1 cellular context compared by ENCODE assay signal in genomic region chr1:229031491-229032341, GRCh38.
A peak's percentile ranks its signal among the peaks of the same experiment; 100 is the strongest.
TF ChIP-seq lines count a peak whose summit lies in the region.

No MANE protein-coding gene starts in this region.

TF ChIP-seq in HepG2, 621 proteins besides CTCF, POLR2A, EP300 and RAD21 (continued from another document and continues in another):
- peak; percentile 83 for TF ChIP-seq ARID5B (CRISPR knock-in tag; IDR thresholded peaks at IDR 0.05)
- peak; percentile 62; the same call in 1 of the 2 replicates for TF ChIP-seq FOXO1 (CRISPR knock-in tag; IDR thresholded peaks at IDR 0.05)
- peak; percentile 98 for TF ChIP-seq ZFP90 (CRISPR knock-in tag; IDR thresholded peaks at IDR 0.05; ENCODE audit: borderline replicate concordance)
- no peak for TF ChIP-seq FOXA1 (IDR thresholded peaks at IDR 0.05)
- TF ChIP-seq FOXA1 (CRISPR knock-in tag; IDR thresholded peaks at IDR 0.05) = peak; percentile 12; the same call in 1 of the 2 replicates
- peak; percentile 62 for TF ChIP-seq NR2C2 (CRISPR knock-in tag; IDR thresholded peaks at IDR 0.05; ENCODE audit: borderline replicate concordance)
- 0 out of 2 replicates have a peak, but pooled peaks have one; percentile 33 for TF ChIP-seq DPF2 (CRISPR knock-in tag; IDR thresholded peaks at IDR 0.05; ENCODE audit: borderline replicate concordance, low read depth)
- TF ChIP-seq TBL1XR1 (IDR thresholded peaks at IDR 0.05; ENCODE audit: borderline replicate concordance, low read length, partially characterized antibody) = no peak
- TF ChIP-seq LCORL (IDR thresholded peaks at IDR 0.05) = peak; percentile 53; the same call in 1 of the 2 replicates
- no peak for TF ChIP-seq LCORL (CRISPR knock-in tag; IDR thresholded peaks at IDR 0.05)
- TF ChIP-seq ZNF281 (CRISPR knock-in tag; IDR thresholded peaks at IDR 0.05; ENCODE audit: borderline replicate concordance) = peak; percentile 48; the same call in 1 of the 2 replicates
- TF ChIP-seq CBFB (CRISPR knock-in tag; IDR thresholded peaks at IDR 0.05) = peak; percentile 29; the same call in 1 of the 2 replicates
- TF ChIP-seq ZNF503 (CRISPR knock-in tag; IDR thresholded peaks at IDR 0.05) = peak; percentile 68
- TF ChIP-seq DMAP1 (CRISPR knock-in tag; IDR thresholded peaks at IDR 0.05) = peak; percentile 46; the same call in 1 of the 2 replicates
- TF ChIP-seq HDAC6 (IDR thresholded peaks at IDR 0.05; ENCODE audit: low read depth, low read length) = no peak
- TF ChIP-seq ZNF615 (CRISPR knock-in tag; IDR thresholded peaks at IDR 0.05; ENCODE audit: borderline replicate concordance) = no peak
- TF ChIP-seq ZBTB43 (CRISPR knock-in tag; conservative IDR thresholded peaks at IDR 0.05) = 0 out of 2 replicates have a peak, but pooled peaks have one; percentile 27
- peak; percentile 83 for TF ChIP-seq ZMYM3 (CRISPR knock-in tag; IDR thresholded peaks at IDR 0.05)
- TF ChIP-seq ZNF746 (CRISPR knock-in tag; IDR thresholded peaks at IDR 0.05) = 0 out of 2 replicates have a peak, but pooled peaks have one; percentile 41
- TF ChIP-seq PAXIP1 (CRISPR knock-in tag; conservative IDR thresholded peaks at IDR 0.05) = peak; percentile 68; the same call in 1 of the 2 replicates
- peak; percentile 36; the same call in 1 of the 2 replicates for TF ChIP-seq FOSL2 (CRISPR knock-in tag; IDR thresholded peaks at IDR 0.05)
- TF ChIP-seq CREM (IDR thresholded peaks at IDR 0.05) = peak; percentile 37; the same call in 1 of the 2 replicates
- no peak for TF ChIP-seq CREM (CRISPR knock-in tag; IDR thresholded peaks at IDR 0.05)
- TF ChIP-seq HOXA3 (CRISPR knock-in tag; IDR thresholded peaks at IDR 0.05) = peak; percentile 64
- peak; percentile 68; the same call in 1 of the 2 replicates for TF ChIP-seq EHMT2 (IDR thresholded peaks at IDR 0.05; ENCODE audit: borderline replicate concordance, low read depth, low read length)
- TF ChIP-seq KMT2A (CRISPR knock-in tag; IDR thresholded peaks at IDR 0.05) = 0 out of 2 replicates have a peak, but pooled peaks have one; percentile 5
- TF ChIP-seq JARID2 (CRISPR knock-in tag; IDR thresholded peaks at IDR 0.05; ENCODE audit: insufficient replicate concordance) = no peak
- TF ChIP-seq NCOR1 (IDR thresholded peaks at IDR 0.05; ENCODE audit: borderline replicate concordance, low read length) = peak; percentile 85; the same call in 1 of the 2 replicates
- TF ChIP-seq HHEX (CRISPR knock-in tag; IDR thresholded peaks at IDR 0.05) = 0 out of 2 replicates have a peak, but pooled peaks have one; percentile 6
- TF ChIP-seq PATZ1 (CRISPR knock-in tag; IDR thresholded peaks at IDR 0.05) = peak; percentile 61
- TF ChIP-seq ZNF782 (CRISPR knock-in tag; IDR thresholded peaks at IDR 0.05; ENCODE audit: borderline replicate concordance) = no peak
- no peak for TF ChIP-seq NFE2L2 (IDR thresholded peaks at IDR 0.05; ENCODE audit: low read length)
- TF ChIP-seq ZNF770 (CRISPR knock-in tag; IDR thresholded peaks at IDR 0.05) = peak; percentile 64
- TF ChIP-seq SP5 (CRISPR knock-in tag; IDR thresholded peaks at IDR 0.05; ENCODE audit: borderline replicate concordance, low read depth) = peak; percentile 91
- TF ChIP-seq PITX1 (CRISPR knock-in tag; IDR thresholded peaks at IDR 0.05) = peak; percentile 78; the same call in 1 of the 2 replicates
- TF ChIP-seq ZNF607 (CRISPR knock-in tag; IDR thresholded peaks at IDR 0.05; ENCODE audit: borderline replicate concordance) = peak; percentile 37; the same call in 1 of the 2 replicates
- 0 out of 2 replicates have a peak, but pooled peaks have one; percentile 52 for TF ChIP-seq ZBTB7B (CRISPR knock-in tag; IDR thresholded peaks at IDR 0.05)
- TF ChIP-seq CEBPG (CRISPR knock-in tag; IDR thresholded peaks at IDR 0.05) = peak; percentile 28; the same call in 1 of the 2 replicates
- TF ChIP-seq HDAC2 (CRISPR knock-in tag; IDR thresholded peaks at IDR 0.05) = peak; percentile 52; the same call in 1 of the 2 replicates
- no peak for TF ChIP-seq MTERF4 (CRISPR knock-in tag; IDR thresholded peaks at IDR 0.05)
- TF ChIP-seq PHF21A (CRISPR knock-in tag; IDR thresholded peaks at IDR 0.05) = peak; percentile 64; the same call in 1 of the 2 replicates
- TF ChIP-seq ADNP (CRISPR knock-in tag; IDR thresholded peaks at IDR 0.05) = peak; percentile 55; the same call in 1 of the 2 replicates
- peak; percentile 64 for TF ChIP-seq ZNF629 (CRISPR knock-in tag; conservative IDR thresholded peaks at IDR 0.05)
- 0 out of 2 replicates have a peak, but pooled peaks have one; percentile 23 for TF ChIP-seq SNAPC5 (CRISPR knock-in tag; IDR thresholded peaks at IDR 0.05; ENCODE audit: borderline replicate concordance)
